In genomic region chr22:21550008-21550661, GRCh38 we compare ENCODE assay signal across 8 cellular contexts. TPM values are rescaled to one million over a fixed set of nuclear protein-coding genes. Genes with fewer than 3 reads are reported as not detected.
DNase-seq lines count a peak whose midpoint lies in the region; ATAC-seq and TF ChIP-seq lines count a peak whose summit lies in the region.
"Not testable (repeated sequence)": the region's sequence is repeated elsewhere in the genome, so short reads cannot be mapped to it uniquely, and the experiment has no call there.

No MANE protein-coding gene starts in this region.

- not testable (repeated sequence) for H3K79me2 ChIP-seq in GM23338 (replicated peaks; ENCODE audit: insufficient read depth)

- not testable (repeated sequence) for H4K20me1 ChIP-seq in GM23338 (replicated peaks; ENCODE audit: insufficient read depth)

- TF ChIP-seq CTCF in GM23338 (conservative IDR thresholded peaks at IDR 0.05; ENCODE audit: low read depth in 2 of 2); lower lobe of right lung (IDR thresholded peaks at IDR 0.05): not testable (repeated sequence)

- H3K27me3 Mint-ChIP-seq in GM23338 (ENCODE audit: insufficient read depth, low read depth, poor library complexity); T-helper 17 cell; central memory CD8-positive, alpha-beta T cell: not testable (repeated sequence)

- H3K27ac Mint-ChIP-seq in GM23338; T-helper 17 cell; central memory CD8-positive, alpha-beta T cell (ENCODE audit: low read depth): not testable (repeated sequence)

- H3F3A ChIP-seq in GM23338 (replicated peaks; ENCODE audit: low read depth) = not testable (repeated sequence)

- not testable (repeated sequence) for H3K4me3 Mint-ChIP-seq in GM23338; T-helper 17 cell; central memory CD8-positive, alpha-beta T cell

- H3K9me3 Mint-ChIP-seq in GM23338; central memory CD8-positive, alpha-beta T cell: not testable (repeated sequence)

- not testable (repeated sequence) for H3K4me1 ChIP-seq in GM23338 (ENCODE audit: insufficient read depth); lower lobe of right lung

- ATAC-seq in GM18498 (IDR thresholded peaks at IDR 0.05; ENCODE audit: unreplicated experiment) = peak; percentile 81
- ATAC-seq in GM19455 (IDR thresholded peaks at IDR 0.05; ENCODE audit: unreplicated experiment) = peak; percentile 73
- peak; percentile 80 for ATAC-seq in GM23338
- peak; percentile 80 for ATAC-seq in HG03108 (IDR thresholded peaks at IDR 0.05; ENCODE audit: unreplicated experiment)
- ATAC-seq in T-helper 17 cell = peak; percentile 82
- ATAC-seq in central memory CD8-positive, alpha-beta T cell (replicated peaks; ENCODE audit: extremely low read depth, poor library complexity, severe bottlenecking) = peak; percentile 74
- peak; percentile 83 for ATAC-seq in lower lobe of right lung
- peak; percentile 82 for ATAC-seq in stimulated activated naive CD8-positive, alpha-beta T cell treated with anti-CD3 and anti-CD28 coated beads, Interleukin-15, Interleukin-2, amounts not matched to agents 100 U/mL and 50 U/mL, for 24 hours

- H3K4me3 ChIP-seq in GM23338, lower lobe of right lung: not testable (repeated sequence)

- H3K9me3 ChIP-seq in T-helper 17 cell (ENCODE audit: control insufficient read depth, low read length, poor library complexity, severe bottlenecking); lower lobe of right lung: not testable (repeated sequence)

- intact Hi-C loops in lower lobe of right lung (cut with DNase I) = not testable (repeated sequence)

- H2AFZ ChIP-seq in GM23338 = not testable (repeated sequence)

- H3K4me2 ChIP-seq in GM23338 = not testable (repeated sequence)

- not testable (repeated sequence) for H3K9me2 ChIP-seq in GM23338 (ENCODE audit: insufficient read depth)

- H3K36me3 Mint-ChIP-seq in GM23338 (ENCODE audit: low read depth); T-helper 17 cell (ENCODE audit: low read depth); central memory CD8-positive, alpha-beta T cell (ENCODE audit: insufficient read depth): not testable (repeated sequence)

- not testable (repeated sequence) for DNase-seq in GM23338 (ENCODE audit: low spot score); T-helper 17 cell; central memory CD8-positive, alpha-beta T cell (ENCODE audit: low spot score in 2 of 2); lower lobe of right lung; stimulated activated naive CD8-positive, alpha-beta T cell treated with anti-CD3 and anti-CD28 coated beads, Interleukin-15, Interleukin-2, amounts not matched to agents 100 U/mL and 50 U/mL, for 24 hours

- H3K27me3 ChIP-seq in GM23338 (ENCODE audit: insufficient read depth); lower lobe of right lung (ENCODE audit: low read depth): not testable (repeated sequence)

- not testable (repeated sequence) for H3K4me1 Mint-ChIP-seq in GM23338; T-helper 17 cell; central memory CD8-positive, alpha-beta T cell

- H3K27ac ChIP-seq in GM23338 (ENCODE audit: low read depth); lower lobe of right lung: not testable (repeated sequence)

- H3K36me3 ChIP-seq in GM23338 (ENCODE audit: insufficient read depth); lower lobe of right lung: not testable (repeated sequence)

RNA-seq across cellular contexts. Expression of gene RIMBP3C, which starts 1.1 kb away (rescaled TPM):
- 1.1 and 1.6 TPM in 2 replicates for total RNA-seq in GM23338 (2014; rRNA removed; shearing (Covaris generic))
- 0.03 TPM in 1 of 2 replicates, not detected in the other for polyA plus RNA-seq in GM23338 (2016; fragmentation: Nextera tagmentation; extraction: Ambion mirVana)
- total RNA-seq in T-helper 17 cell (1 to 10 TPM in 1 of 2 donors, under 1 TPM in 1; 0.34 to 1.2 TPM), lower lobe of right lung (0.47 TPM)

RNA-seq across cellular contexts. Expression of gene UBE2L3, which starts 17.4 kb away (rescaled TPM):
- total RNA-seq in GM23338 (2014; rRNA removed; shearing (Covaris generic)) = 70.1 and 86.3 TPM in 2 replicates
- polyA plus RNA-seq in GM23338 (2016; fragmentation: Nextera tagmentation; extraction: Ambion mirVana) = 123 and 136 TPM in 2 replicates
- 10 to 100 TPM; 25.7 to 30.4 TPM for total RNA-seq in T-helper 17 cell
- total RNA-seq in lower lobe of right lung = 47.9 TPM
